13 cellular contexts compared by ENCODE assay signal in the genomic region with DNA sequence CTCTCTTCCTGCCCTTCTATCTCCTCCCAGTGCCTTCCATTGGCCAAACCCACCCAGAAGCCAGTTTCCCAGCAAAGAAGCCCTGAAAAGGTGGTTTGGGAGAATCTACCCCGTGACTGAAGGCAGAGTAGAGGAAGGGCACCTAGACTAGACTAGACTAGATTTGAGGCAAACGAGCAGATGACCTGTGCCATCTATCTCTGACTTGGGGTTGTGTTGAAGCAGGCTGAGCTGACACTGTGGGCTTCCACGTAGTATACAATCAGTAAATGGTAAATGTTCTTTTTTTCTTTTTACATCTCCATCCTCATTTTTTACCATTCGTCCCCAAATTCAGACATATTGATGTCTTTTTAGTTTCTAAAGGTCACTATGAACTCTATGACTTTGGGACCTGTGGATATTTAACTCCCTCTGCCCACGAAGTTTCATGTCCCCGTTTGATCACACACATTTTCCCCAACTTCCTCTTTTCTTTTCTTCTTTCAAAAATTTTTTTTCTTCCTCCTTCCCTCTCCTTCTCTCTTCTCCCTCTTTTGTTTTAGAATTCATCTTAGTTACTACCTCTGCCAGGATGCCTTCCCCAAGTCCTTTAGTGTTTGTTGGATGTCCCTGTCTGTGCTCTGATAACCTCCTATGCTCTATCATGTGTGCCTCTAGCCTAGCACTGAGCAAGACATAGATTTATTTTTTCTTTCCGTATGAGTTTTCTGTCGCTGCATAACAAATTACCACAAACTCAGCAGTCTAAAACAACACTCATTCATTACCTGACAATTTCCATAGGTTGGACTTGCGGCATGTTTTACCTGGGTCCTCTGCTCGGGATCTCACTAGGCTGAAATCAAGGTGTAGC. TPM values are rescaled to one million over a fixed set of nuclear protein-coding genes. Genes with fewer than 3 reads are reported as not detected.
A peak's percentile ranks its signal among the peaks of the same experiment; 100 is the strongest.
DNase-seq lines count a peak whose midpoint lies in the region; ATAC-seq, FAIRE-seq and TF ChIP-seq lines count a peak whose summit lies in the region.
"Had no signal": no experiment of that assay in that cellular context is flagged by ENCODE, and none has a peak within 500 bp of the region (broad histone marks: within the 10 kb centered on the region; RNA-seq: fewer than 3 reads in every experiment).

No MANE protein-coding gene starts in this region.

- H3K4me2 ChIP-seq in GM12878 (ENCODE audit: control insufficient read depth, insufficient read depth): peak overlapping the region; percentile 53
- no peak overlapping the region for H3K4me2 ChIP-seq in smooth muscle cell

- H3K9ac ChIP-seq in GM12878 (ENCODE audit: control insufficient read depth, insufficient read depth, low read length) (no peak overlapping the region), smooth muscle cell (ENCODE audit: low read depth) (no peak overlapping the region)

- RAD21 ChIA-PET in GM12878 (lab: Charles Lee; ENCODE audit: unreplicated experiment): interaction anchor here (0.8 to 1.9 kb wide), 9 partner anchors 14 to 432 kb away, joined by 3 to 10 read pairs (median 4); no protein-coding TSS in a partner anchor

- H3K27ac ChIP-seq in GM12878 (ENCODE audit: control insufficient read depth, insufficient read depth) (no peak overlapping the region; the same call in 1 of the 2 replicates), smooth muscle cell (ENCODE audit: low read depth) (peak overlapping the region; percentile 32)

- POLR2A ChIA-PET in GM12878 (lab: Charles Lee): interaction anchor here (0.7 to 1.2 kb wide), 6 partner anchors 9 to 164 kb away, joined by 3 to 5 read pairs (median 4); no protein-coding TSS in a partner anchor

- no peaks in the 10 kb centered on the region for H3F3A ChIP-seq in smooth muscle cell (ENCODE audit: low read depth)

- no peak for TF ChIP-seq EP300 in GM12878 (IDR thresholded peaks at IDR 0.05; ENCODE audit: borderline replicate concordance in 1 of 2, control insufficient read depth in 1 of 2, low read depth in 2 of 2, low read length in 2 of 2)

- no peak for TF ChIP-seq POLR2A in GM12878 (IDR thresholded peaks at IDR 0.05; ENCODE audit: low read depth, low read length)

- H3K79me2 ChIP-seq in GM12878 (ENCODE audit: control insufficient read depth, insufficient read depth, low read length) (peaks cover 4% of the 10 kb centered on the region), smooth muscle cell (ENCODE audit: low read depth) (no peaks in the 10 kb centered on the region)

- H3K27me3 ChIP-seq in GM12878 (replicated peaks in 1 of 2; ENCODE audit: control insufficient read depth in 2 of 2, insufficient read depth in 2 of 2, low read length in 1 of 2) (no peaks in the 10 kb centered on the region), smooth muscle cell (ENCODE audit: low read depth) (no peaks in the 10 kb centered on the region)
- H3K27me3 ChIP-seq: right lobe of liver had no signal

- H3K36me3 ChIP-seq in GM12878 (ENCODE audit: control insufficient read depth in 2 of 2, insufficient read depth in 2 of 2, low read length in 1 of 2): peaks cover 0 to 2% of the 10 kb centered on the region in 2 experiments; a peak in 1 of 4 replicates
- H3K36me3 ChIP-seq in smooth muscle cell (ENCODE audit: low read depth): no peaks in the 10 kb centered on the region
- H3K36me3 ChIP-seq: right lobe of liver had no signal

- H3K4me1 ChIP-seq in GM12878 (ENCODE audit: control insufficient read depth, insufficient read depth, low read length) (peaks cover 15% of the 10 kb centered on the region), smooth muscle cell (ENCODE audit: low read depth) (no peaks in the 10 kb centered on the region)

- intact Hi-C loops in GM12878 (cut with micrococcal nuclease; ENCODE audit: unreplicated experiment): no loop called here

- SMC1A ChIA-PET in GM12878 (lab: Charles Lee; ENCODE audit: uncharacterized antibody, unreplicated experiment): interaction anchor here (0.8 to 4.0 kb wide), 16 partner anchors 8 to 191 kb away, joined by 3 to 33 read pairs (median 4); no protein-coding TSS in a partner anchor

- CTCF ChIA-PET in GM12878 (lab: Yijun Ruan, JAX): interaction anchor here (0.5 to 8.3 kb wide), 8 partner anchors 7 to 435 kb away, joined by 3 to 84 read pairs (median 6); no protein-coding TSS in a partner anchor

- peak; percentile 27 for FAIRE-seq in GM12878 (lab: Jason Lieb, UNC)

- BruUV-seq in GM12878 (replicated peaks; lab: Mats Ljungman, UMichigan): no TSS peak

- no peak overlapping the region for H3K4me3 ChIP-seq in GM12878
- no peak overlapping the region for H3K4me3 ChIP-seq in smooth muscle cell
- H3K4me3 ChIP-seq: right lobe of liver had no signal

- DNase-seq in GM12878 (ENCODE audit: low read depth, low spot score) (no peak), smooth muscle cell (lab: John Stamatoyannopoulos, UW; ENCODE audit: unreplicated experiment) (no peak), AG08395 (ENCODE audit: low spot score) (no peak)
- no peak for DNase-seq in stimulated activated CD4-positive, alpha-beta T cell treated with anti-CD3 and anti-CD28 coated beads, Interleukin-2, amount 100 ng/mL, for 48 hours
- DNase-seq in stimulated activated naive CD4-positive, alpha-beta T cell treated with Interleukin-2 at 50 U/mL for 16 hours (lab: John Stamatoyannopoulos, UW): no peak
- DNase-seq: DMS79 treated with DMSO at 0.1 percent for 48 hours, NCI-H510A, right lobe of liver had no signal

- no peaks in the 10 kb centered on the region for H3K9me3 ChIP-seq in GM12878 (replicated peaks; ENCODE audit: control insufficient read depth, insufficient read depth, low read length)
- no peaks in the 10 kb centered on the region for H3K9me3 ChIP-seq in smooth muscle cell (replicated peaks; ENCODE audit: low read depth)
- H3K9me3 ChIP-seq: right lobe of liver had no signal

- no peaks in the 10 kb centered on the region for H4K20me1 ChIP-seq in GM12878 (ENCODE audit: control insufficient read depth, insufficient read depth)
- no peaks in the 10 kb centered on the region for H4K20me1 ChIP-seq in smooth muscle cell (ENCODE audit: low read depth)

- ATAC-seq in GM18867 (IDR thresholded peaks at IDR 0.05; ENCODE audit: unreplicated experiment): peak; percentile 47
- ATAC-seq in HG03442 (IDR thresholded peaks at IDR 0.05; ENCODE audit: unreplicated experiment): peak; percentile 31
- peak; percentile 72 for ATAC-seq in GM12878
- ATAC-seq in GM21526 (IDR thresholded peaks at IDR 0.05; ENCODE audit: low FRiP score, unreplicated experiment): no peak

- H2AFZ ChIP-seq in GM12878 (ENCODE audit: control insufficient read depth, low read depth, low read length) (no peak overlapping the region; the same call in 1 of the 2 replicates), smooth muscle cell (ENCODE audit: low read depth) (no peak overlapping the region)

- TF ChIP-seq CTCF in GM12878 (IDR thresholded peaks at IDR 0.05 in 2 of 3, conservative IDR thresholded peaks at IDR 0.05 in 1 of 3; ENCODE audit: control insufficient read depth in 2 of 3, extremely low read depth in 1 of 3, insufficient read depth in 1 of 3, low read depth in 3 of 3, low read length in 3 of 3) (no peak), smooth muscle cell (IDR thresholded peaks at IDR 0.05; ENCODE audit: borderline replicate concordance, insufficient read depth, poor library complexity, severe bottlenecking) (no peak)

- 47% methylated on average over 10 of the region's 10 CpGs for WGBS in GM12878 (ENCODE audit: insufficient coverage, insufficient replicate concordance, low lambda C conversion rate, missing lambda C conversion rate)
- WGBS in smooth muscle cell (ENCODE audit: low lambda C conversion rate): 96% methylated on average over 10 of the region's 10 CpGs

- in situ Hi-C loops in GM12878 (cut with MboI): no loop called here

- TF ChIP-seq RAD21 in GM12878 (IDR thresholded peaks at IDR 0.05; ENCODE audit: insufficient read depth, low read depth, low read length): no peak

TF ChIP-seq in GM12878, 131 proteins besides CTCF, POLR2A, EP300 and RAD21 (continues in another document):
- no peak for TF ChIP-seq HCFC1 (IDR thresholded peaks at IDR 0.05; ENCODE audit: low read length)

RNA-seq across cellular contexts. Expression of a gene that starts 6.2 kb away (rescaled TPM):
- total RNA-seq in GM12878 (2013; cell fraction: nucleolus; rRNA removed): 242 and 244 TPM in 2 replicates
- total RNA-seq in GM12878 (2014; rRNA removed) (21.2 and 21.3 TPM in 2 replicates), GM12878 (2014; rRNA removed; fragmentation: Illumina TruSeq; extraction: Trizol) (21.5 and 22.8 TPM in 2 replicates), GM12878 (2021) (52.5 and 56.1 TPM in 2 replicates), smooth muscle cell (17.7 and 22.0 TPM in 2 replicates)
- polyA plus RNA-seq in GM12878 (2011; ENCODE audit: low read depth): 51.7 TPM
- polyA plus RNA-seq in GM12878 (2011; rRNA removed) (25.1 and 26.1 TPM in 2 replicates), GM12878 (2014; fragmentation: Illumina TruSeq; extraction: Trizol) (30.7 and 32.9 TPM in 2 replicates), GM12878 (2014; fragmentation: Nextera tagmentation; extraction: Ambion mirVana) (10 to 100 TPM in 1 of 2 experiments, 1 to 10 TPM in 1; 3.5 to 11.4 TPM), GM12878 (2014; rRNA removed) (18.6 and 20.5 TPM in 2 replicates), GM12878 (2016; fragmentation: Nextera tagmentation; extraction: Ambion mirVana) (10 to 100 TPM; 21.6 to 24.0 TPM), smooth muscle cell (6.6 and 12.7 TPM in 2 replicates)
- 21.3 and 44.0 TPM in 2 replicates for polyA plus RNA-seq in GM12878 (2011; cell fraction: cytosol; rRNA removed)
- 50.2 and 53.3 TPM in 2 replicates for polyA plus RNA-seq in GM12878 (2011; cell fraction: nucleus; rRNA removed)
- 32.6 and 34.7 TPM in 2 replicates for polyA plus RNA-seq in GM12878 (2012)
- polyA minus RNA-seq in GM12878 (2011; rRNA and poly(A)+ RNA removed): 115 and 130 TPM in 2 replicates
- polyA minus RNA-seq in GM12878 (2011; cell fraction: cytosol; rRNA and poly(A)+ RNA removed): 30.8 and 33.0 TPM in 2 replicates
- 72.7 and 104 TPM in 2 replicates for polyA minus RNA-seq in GM12878 (2011; cell fraction: nucleus; rRNA and poly(A)+ RNA removed)

RNA-seq across cellular contexts. Expression of a gene that starts 36.4 kb away (rescaled TPM):
- not detected in 2 replicates for total RNA-seq in GM12878 (2013; cell fraction: nucleolus; rRNA removed)
- total RNA-seq in GM12878 (2014; rRNA removed): 1.5 and 3.6 TPM in 2 replicates
- 1.3 TPM in 2 replicates for total RNA-seq in GM12878 (2014; rRNA removed; fragmentation: Illumina TruSeq; extraction: Trizol)
- total RNA-seq in GM12878 (2021): 1.4 and 2.3 TPM in 2 replicates
- not detected for polyA plus RNA-seq in GM12878 (2011; ENCODE audit: low read depth)
- 0.35 TPM in 1 of 2 replicates, not detected in the other for polyA plus RNA-seq in GM12878 (2011; rRNA removed)
- 0.28 and 0.52 TPM in 2 replicates for polyA plus RNA-seq in GM12878 (2011; cell fraction: cytosol; rRNA removed)
- 0.36 TPM in 1 of 2 replicates, not detected in the other for polyA plus RNA-seq in GM12878 (2011; cell fraction: nucleus; rRNA removed)
- 0.21 TPM in 1 of 2 replicates, not detected in the other for polyA plus RNA-seq in GM12878 (2012)
- 0.40 and 1.4 TPM in 2 replicates for polyA plus RNA-seq in GM12878 (2014; fragmentation: Illumina TruSeq; extraction: Trizol)
- polyA plus RNA-seq in GM12878 (2014; fragmentation: Nextera tagmentation; extraction: Ambion mirVana): not detected
- polyA plus RNA-seq in GM12878 (2014; rRNA removed): 1.1 and 2.7 TPM in 2 replicates
- 1 to 10 TPM in 1 of 2 experiments, under 1 TPM in 1; 0.84 to 1.2 TPM for polyA plus RNA-seq in GM12878 (2016; fragmentation: Nextera tagmentation; extraction: Ambion mirVana)
- not detected in 2 replicates for polyA minus RNA-seq in GM12878 (2011; rRNA and poly(A)+ RNA removed)
- not detected in 2 replicates for polyA minus RNA-seq in GM12878 (2011; cell fraction: cytosol; rRNA and poly(A)+ RNA removed)
- polyA minus RNA-seq in GM12878 (2011; cell fraction: nucleus; rRNA and poly(A)+ RNA removed): not detected in 2 replicates
- total RNA-seq in smooth muscle cell: 1.3 and 5.1 TPM in 2 replicates
- polyA plus RNA-seq in smooth muscle cell: not detected in 2 replicates
- total RNA-seq: glomerular endothelial cell, lung microvascular endothelial cell had no signal
